18 cellular contexts compared by ENCODE assay signal in the genomic region with DNA sequence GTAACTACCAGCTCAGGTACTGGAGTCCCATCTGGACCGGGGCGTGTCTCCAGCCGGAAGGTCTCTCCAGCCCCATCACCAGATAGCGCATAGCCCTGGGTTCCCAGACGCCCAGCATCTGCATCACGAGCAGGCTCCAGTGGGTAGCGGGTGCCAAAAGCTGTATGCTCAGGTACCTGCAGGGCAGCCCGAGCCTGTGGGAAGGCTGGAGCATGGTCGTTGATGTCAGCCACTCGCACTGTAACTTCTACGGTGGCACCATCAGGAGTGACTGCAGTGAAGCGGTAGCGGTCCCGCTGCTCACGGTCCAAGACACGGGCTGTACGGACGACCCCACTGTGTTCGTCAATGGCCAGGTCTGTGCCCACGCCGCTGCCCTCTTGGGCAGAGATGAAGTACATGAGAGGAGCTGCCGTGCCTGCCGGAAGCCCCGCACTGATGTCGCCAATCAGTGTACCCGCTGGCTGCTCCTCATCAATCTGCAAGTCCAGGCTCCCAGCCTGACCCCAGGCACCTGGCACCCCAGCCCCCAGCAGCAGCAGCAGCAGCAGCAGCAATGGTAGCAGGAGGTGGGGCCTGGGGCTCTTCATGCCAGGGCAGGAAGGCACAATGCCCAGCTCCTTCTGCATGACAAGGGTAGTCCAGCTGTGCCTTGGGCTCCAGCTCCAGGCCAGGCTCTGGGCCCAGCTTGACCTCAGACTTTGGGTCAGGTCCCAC. TPM values are rescaled to one million over a fixed set of nuclear protein-coding genes. Genes with fewer than 3 reads are reported as not detected.
DNase-seq lines count a peak whose midpoint lies in the region; ATAC-seq lines count a peak whose summit lies in the region.
"Had no signal": no experiment of that assay in that cellular context is flagged by ENCODE, and none has a peak within 500 bp of the region (broad histone marks: within the 10 kb centered on the region; RNA-seq: fewer than 3 reads in every experiment).

No MANE protein-coding gene starts in this region.

- no peak overlapping the region for H3K27ac ChIP-seq in substantia nigra (ENCODE audit: low read depth, low read length, poor library complexity, severe bottlenecking)
- H3K27ac ChIP-seq: GM23248, SJSA1 had no signal

- H3K9me3 ChIP-seq in T-helper 17 cell (ENCODE audit: control insufficient read depth, low read length, poor library complexity, severe bottlenecking): no peaks in the 10 kb centered on the region
- H3K9me3 ChIP-seq: SJSA1 had no signal

- peaks cover 4% of the 10 kb centered on the region for H3K4me1 Mint-ChIP-seq in T-helper 17 cell

- no peaks in the 10 kb centered on the region for H3K27me3 Mint-ChIP-seq in T-helper 17 cell
- H3K27me3 Mint-ChIP-seq: CD4-positive, CD25-positive, alpha-beta regulatory T cell; IgD-negative memory B cell had no signal

- no peak overlapping the region for H3K4me3 Mint-ChIP-seq in T-helper 17 cell
- H3K4me3 Mint-ChIP-seq: CD4-positive, CD25-positive, alpha-beta regulatory T cell; IgD-negative memory B cell had no signal

- H3K27ac Mint-ChIP-seq in T-helper 17 cell: no peak overlapping the region
- H3K27ac Mint-ChIP-seq: IgD-negative memory B cell had no signal

- H3K36me3 Mint-ChIP-seq in T-helper 17 cell (ENCODE audit: low read depth): no peaks in the 10 kb centered on the region

- ATAC-seq in T-helper 17 cell: no peak
- ATAC-seq: Right ventricle myocardium inferior had no signal

- peak in 40 of 58 donors; percentile 10 to 76 (median 50) for DNase-seq in anterior cingulate cortex (lab: John Stamatoyannopoulos, UW)
- peak in 40 of 42 donors; percentile 26 to 89 (median 71) for DNase-seq in head of caudate nucleus
- peak; percentile 53 for DNase-seq in midbrain (lab: John Stamatoyannopoulos, UW)
- peak in 31 of 49 donors; percentile 19 to 76 (median 48) for DNase-seq in substantia nigra (lab: John Stamatoyannopoulos, UW)
- DNase-seq in stimulated activated naive CD4-positive, alpha-beta T cell treated with Interleukin-2 at 50 U/mL for 16 hours (lab: John Stamatoyannopoulos, UW): no peak
- no peak for DNase-seq in T-helper 17 cell
- DNase-seq in GM19240 (ENCODE audit: insufficient read length, low spot score): no peak
- DNase-seq: CD4-positive, CD25-positive, alpha-beta regulatory T cell; GM23248; HCEC 1CT; MV-4-11; NCI-H187; NCI-H446 treated with DMSO at 0.1 percent for 48 hours; NCI-H526 treated with DMSO at 0.1 percent for 48 hours; OCI-M1 had no signal

- intact Hi-C loops in head of caudate nucleus (cut with DNase I): no loop called here

RNA-seq across cellular contexts. Expression of gene DCHS1, which starts 14.5 kb away (rescaled TPM):
- 1 to 10 TPM; 1.8 to 8.0 TPM for total RNA-seq in T-helper 17 cell

RNA-seq across cellular contexts. Expression of gene TPP1, which starts 21.9 kb away (rescaled TPM):
- total RNA-seq in T-helper 17 cell: 10 to 100 TPM; 77.1 to 84.6 TPM

RNA-seq across cellular contexts. Expression of gene TAF10, which starts 29.1 kb away (rescaled TPM):
- 100 to 1,000 TPM; 124 to 132 TPM for total RNA-seq in T-helper 17 cell

RNA-seq across cellular contexts. Expression of gene ILK, which starts 37.6 kb away (rescaled TPM):
- 10 to 100 TPM; 70.2 to 70.6 TPM for total RNA-seq in T-helper 17 cell

RNA-seq across cellular contexts. Expression of gene RRP8, which starts 37.7 kb away (rescaled TPM):
- total RNA-seq in T-helper 17 cell: 10 to 100 TPM; 18.5 to 26.7 TPM

Comparison
In these comparisons a context has a peak if more than half of its experiments do, and no peak if none do; other contexts are left out.
1. DNase-seq: peak in anterior cingulate cortex (40 of 58), head of caudate nucleus (40 of 42), midbrain (single experiment) and substantia nigra (31 of 49); none in stimulated activated naive CD4-positive, alpha-beta T cell treated with Interleukin-2 at 50 U/mL for 16 hours (single experiment), T-helper 17 cell (0 of 3) and GM19240 (single experiment).